In genomic region chr10:1233031-1233430, GRCh38 we compare ENCODE assay signal across 18 cellular contexts.
A peak's percentile ranks its signal among the peaks of the same experiment; 100 is the strongest.
DNase-seq lines count a peak whose midpoint lies in the region; ATAC-seq and TF ChIP-seq lines count a peak whose summit lies in the region.
"Had no signal": no experiment of that assay in that cellular context is flagged by ENCODE, and none has a peak within 500 bp of the region (broad histone marks: within the 10 kb centered on the region; RNA-seq: fewer than 3 reads in every experiment).

No MANE protein-coding gene starts in this region.

- H3K4me3 Mint-ChIP-seq in activated CD4-positive, alpha-beta T cell treated with anti-CD3 and anti-CD28 coated beads, Interleukin-2, amount 10 ng/mL, durations not matched to agents 24 days and 14 days, result no peak overlapping the region
- H3K4me3 Mint-ChIP-seq: CD14-positive monocyte; CD8-positive, alpha-beta T cell; HFFc6 had no signal

- H3K36me3 ChIP-seq in spleen, result peaks cover 0 to 38% (median 0%) of the 10 kb centered on the region in 6 donors
- H3K36me3 ChIP-seq: BLaER1 had no signal

- no peaks in the 10 kb centered on the region for H3K9me3 Mint-ChIP-seq in activated CD4-positive, alpha-beta T cell treated with anti-CD3 and anti-CD28 coated beads, Interleukin-2, amount 10 ng/mL, durations not matched to agents 24 days and 14 days
- H3K9me3 Mint-ChIP-seq: CD8-positive, alpha-beta T cell had no signal

- no peaks in the 10 kb centered on the region for H3K9me3 ChIP-seq in spleen
- H3K9me3 ChIP-seq: BLaER1 had no signal

- no peak for TF ChIP-seq CTCF in spleen (IDR thresholded peaks at IDR 0.05 in 8 of 11, conservative IDR thresholded peaks at IDR 0.05 in 3 of 11)

- no peaks in the 10 kb centered on the region for H3K4me1 Mint-ChIP-seq in activated CD4-positive, alpha-beta T cell treated with anti-CD3 and anti-CD28 coated beads, Interleukin-2, amount 10 ng/mL, durations not matched to agents 24 days and 14 days
- H3K4me1 Mint-ChIP-seq: CD14-positive monocyte had no signal

- no peak overlapping the region for H3K27ac Mint-ChIP-seq in activated CD4-positive, alpha-beta T cell treated with anti-CD3 and anti-CD28 coated beads, Interleukin-2, amount 10 ng/mL, durations not matched to agents 24 days and 14 days
- H3K27ac Mint-ChIP-seq: CD14-positive monocyte; CD8-positive, alpha-beta T cell; GM23338; HFFc6 had no signal

- H3K4me3 ChIP-seq in spleen, result no peak overlapping the region
- H3K4me3 ChIP-seq: BLaER1, GM23338 had no signal

- H3K36me3 Mint-ChIP-seq in activated CD4-positive, alpha-beta T cell treated with anti-CD3 and anti-CD28 coated beads, Interleukin-2, amount 10 ng/mL, durations not matched to agents 24 days and 14 days (ENCODE audit: low read depth), result no peaks in the 10 kb centered on the region
- H3K36me3 Mint-ChIP-seq: CD14-positive monocyte had no signal

- H3K27me3 Mint-ChIP-seq in activated CD4-positive, alpha-beta T cell treated with anti-CD3 and anti-CD28 coated beads, Interleukin-2, amount 10 ng/mL, durations not matched to agents 24 days and 14 days, result no peaks in the 10 kb centered on the region

- intact Hi-C loops in activated CD4-positive, alpha-beta T cell treated with anti-CD3 and anti-CD28 coated beads, Interleukin-2, amount 10 ng/mL, durations not matched to agents 24 days and 14 days (cut with micrococcal nuclease), result no loop called here
- intact Hi-C loops in Right ventricle myocardium inferior (cut with DNase I) (no loop called here), Right ventricle myocardium superior (cut with DNase I) (no loop called here), spleen (cut with DNase I; ENCODE audit: low total_unique reads) (no loop called here)

- WGBS in spleen, 5 donors, result 83 to 94% (median 90%) methylated on average over 8 to 9 of the region's 9 CpGs

- H3K27ac ChIP-seq in spleen, result no peak overlapping the region
- H3K27ac ChIP-seq: BLaER1, HL-60 had no signal

- no peak for ATAC-seq in Right ventricle myocardium inferior
- ATAC-seq in Right ventricle myocardium superior (ENCODE audit: poor library complexity), result no peak
- ATAC-seq: CD8-positive, alpha-beta T cell; GM23338; HCT116 had no signal

- H3K4me1 ChIP-seq in spleen, result no peaks in the 10 kb centered on the region

- peak; percentile 41 for DNase-seq in activated CD4-positive, alpha-beta T cell treated with anti-CD3 and anti-CD28 coated beads, Interleukin-2, amount 10 ng/mL, durations not matched to agents 24 days and 14 days
- DNase-seq in activated CD4-positive, alpha-beta T cell treated with anti-CD3 and anti-CD28 coated beads, Interleukin-2, amount 50 U/mL, for 48 hours, result no peak
- peak; percentile 30 for DNase-seq in Right ventricle myocardium inferior (ENCODE audit: missing footprints)
- DNase-seq in Right ventricle myocardium superior, result no peak
- peak; percentile 51 for DNase-seq in spleen
- no peak for DNase-seq in NCI-H2107 (lab: John Stamatoyannopoulos, UW)
- DNase-seq in NCI-H2029 (lab: John Stamatoyannopoulos, UW), result no peak
- DNase-seq: 8988T; Calu3; CD8-positive, alpha-beta T cell; DMS79 treated with DMSO at 0.1 percent for 48 hours; GF-D8; HFFc6 had no signal

- H3K27me3 ChIP-seq in spleen (replicated peaks in 1 of 7), result peaks cover 0 to 15% (median 0%) of the 10 kb centered on the region in 7 donors

- no peak for TF ChIP-seq POLR2A in spleen (IDR thresholded peaks at IDR 0.05)

Comparison
In these comparisons a context has a peak if more than half of its experiments do, and no peak if none do; other contexts are left out.
1. DNase-seq: peak in activated CD4-positive, alpha-beta T cell treated with anti-CD3 and anti-CD28 coated beads, Interleukin-2, amount 10 ng/mL, durations not matched to agents 24 days and 14 days (single experiment), Right ventricle myocardium inferior (single experiment) and spleen (single experiment); none in activated CD4-positive, alpha-beta T cell treated with anti-CD3 and anti-CD28 coated beads, Interleukin-2, amount 50 U/mL, for 48 hours (0 of 2), Right ventricle myocardium superior (single experiment), NCI-H2107 (single experiment) and NCI-H2029 (single experiment).